1 cellular context compared by ENCODE assay signal in genomic region chr22:25027959-25028840, GRCh38.
TF ChIP-seq lines count a peak whose summit lies in the region.

No MANE protein-coding gene starts in this region.

TF ChIP-seq in GM23338, 12 proteins besides CTCF, POLR2A, EP300 and RAD21 (continued from another document):
- no peak for TF ChIP-seq REST (IDR thresholded peaks at IDR 0.05; ENCODE audit: unreplicated experiment)
- TF ChIP-seq POLR2AphosphoS5 (IDR thresholded peaks at IDR 0.05; ENCODE audit: low read depth): no peak
- no peak for TF ChIP-seq ETS1 (IDR thresholded peaks at IDR 0.05)
